Comparison of ENCODE assay signal across 8 cellular contexts in the genomic region with DNA sequence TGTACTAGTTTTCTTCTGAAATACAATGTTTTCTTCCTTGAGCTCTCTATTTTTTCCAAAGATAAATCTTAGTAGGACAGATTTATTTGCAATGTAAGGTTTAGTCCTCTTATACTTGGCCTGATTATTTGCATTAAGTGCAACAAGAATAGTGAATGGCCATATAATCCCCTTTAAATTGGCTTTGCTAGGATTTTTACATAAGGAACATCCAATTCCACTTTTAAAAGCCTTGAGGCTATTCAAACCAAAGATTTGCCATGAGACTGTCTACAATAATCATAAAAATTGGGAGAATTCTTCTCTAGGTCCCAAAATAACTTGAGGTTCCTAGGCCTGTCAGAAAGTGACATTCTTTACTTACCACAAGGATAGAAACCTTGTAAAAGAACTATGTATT.
"Had no signal": no experiment of that assay in that cellular context is flagged by ENCODE, and none has a peak within 500 bp of the region (broad histone marks: within the 10 kb centered on the region; RNA-seq: fewer than 3 reads in every experiment).

No MANE protein-coding gene starts in this region.

- FAIRE-seq: H1, HepG2 had no signal

- H3K4me3 ChIP-seq: GM23338, HAP-1 had no signal

- DNase-seq: H7, HFFc6, KBM-7 had no signal

- H2AFZ ChIP-seq: GM23338 had no signal

- H3K9me3 ChIP-seq: HAP-1 had no signal

- H3K27ac ChIP-seq: HL-60 had no signal

- H3K36me3 ChIP-seq: HAP-1 had no signal
